ENCODE assay signal across 1 cellular context in genomic region chrX:2500681-2501151, GRCh38.
A peak's percentile ranks its signal among the peaks of the same experiment; 100 is the strongest.
TF ChIP-seq lines count a peak whose summit lies in the region.

DHRSX (minus strand) TSS chrX:2500976; CDS start chrX:2500925, 51 bp downstream.
ZBED1 (minus strand) TSS chrX:2500976; CDS start chrX:2490719, 10,257 bp downstream.

TF ChIP-seq in K562, 482 proteins besides CTCF, POLR2A, EP300 and RAD21 (continued from another document):
- TF ChIP-seq ZNF280A (IDR thresholded peaks at IDR 0.05; ENCODE audit: low read depth, partially characterized antibody) = no peak
- TF ChIP-seq FOXP1 (CRISPR knock-in tag; IDR thresholded peaks at IDR 0.05) = no peak
- TF ChIP-seq RB1 (IDR thresholded peaks at IDR 0.05; ENCODE audit: low read depth) = 0 out of 2 replicates have a peak, but pooled peaks have one; percentile 14
- TF ChIP-seq POLR2H (tag; IDR thresholded peaks at IDR 0.05; ENCODE audit: low read depth) = 0 out of 2 replicates have a peak, but pooled peaks have one; percentile 21
- TF ChIP-seq ETS1 (conservative IDR thresholded peaks at IDR 0.05; ENCODE audit: control insufficient read depth, low read depth, low read length) = peak; percentile 52; the same call in 1 of the 2 replicates
- TF ChIP-seq NONO (IDR thresholded peaks at IDR 0.05; ENCODE audit: low read depth in 2 of 2, low read length in 1 of 2) = 0 out of 4 replicates have a peak, but pooled peaks of 1 of the 2 experiments have one; percentile 30
- TF ChIP-seq TEAD1 (CRISPR knock-in tag; IDR thresholded peaks at IDR 0.05) = no peak
- no peak for TF ChIP-seq ZBTB9 (CRISPR knock-in tag; IDR thresholded peaks at IDR 0.05)
- no peak for TF ChIP-seq DPF2 (IDR thresholded peaks at IDR 0.05)
- no peak for TF ChIP-seq HNRNPUL1 (IDR thresholded peaks at IDR 0.05; ENCODE audit: low read length)
- peak; percentile 76 for TF ChIP-seq VEZF1 (CRISPR knock-in tag; IDR thresholded peaks at IDR 0.05)
- no peak for TF ChIP-seq GATAD2B (IDR thresholded peaks at IDR 0.05; ENCODE audit: borderline replicate concordance)
- TF ChIP-seq MYC (IDR thresholded peaks at IDR 0.05; ENCODE audit: low read depth, low read length) = 0 out of 2 replicates have a peak, but pooled peaks have one; percentile 33
- TF ChIP-seq MYC (CRISPR knock-in tag; IDR thresholded peaks at IDR 0.05; ENCODE audit: borderline replicate concordance, low read depth) = no peak
- no peak for TF ChIP-seq HMGN3 (IDR thresholded peaks at IDR 0.05; ENCODE audit: borderline replicate concordance, extremely low read depth, insufficient read length, low read depth, low read length)
- peak; percentile 67; the same call in 1 of the 2 replicates for TF ChIP-seq PHF8 (IDR thresholded peaks at IDR 0.05; ENCODE audit: borderline replicate concordance, low read length)
- peak; percentile 73 for TF ChIP-seq POLR2G (IDR thresholded peaks at IDR 0.05; ENCODE audit: low read depth, low read length)
